8 cellular contexts compared by ENCODE assay signal in genomic region chr21:26686278-26686677, GRCh38.
DNase-seq lines count a peak whose midpoint lies in the region; ATAC-seq lines count a peak whose summit lies in the region.

No MANE protein-coding gene starts in this region.

- no peak overlapping the region for H3K4me3 Mint-ChIP-seq in T-helper 17 cell

- H3K4me1 Mint-ChIP-seq in T-helper 17 cell, result no peaks in the 10 kb centered on the region

- peaks cover 0 to 11% of the 10 kb centered on the region in 2 donors for H3K9me3 Mint-ChIP-seq in activated naive CD4-positive, alpha-beta T cell treated with anti-CD3 and anti-CD28 coated beads, Interleukin-2, amount 50 U/mL, for 72 hours

- H3K27ac Mint-ChIP-seq in activated naive CD4-positive, alpha-beta T cell treated with anti-CD3 and anti-CD28 coated beads, Interleukin-2, amount 50 U/mL, for 72 hours, result no peak overlapping the region
- no peak overlapping the region for H3K27ac Mint-ChIP-seq in T-helper 17 cell

- H3K36me3 Mint-ChIP-seq in activated naive CD4-positive, alpha-beta T cell treated with anti-CD3 and anti-CD28 coated beads, Interleukin-2, amount 50 U/mL, for 72 hours, result peaks cover 0 to 5% of the 10 kb centered on the region in 2 donors
- H3K36me3 Mint-ChIP-seq in T-helper 17 cell (ENCODE audit: low read depth), result no peaks in the 10 kb centered on the region

- no peaks in the 10 kb centered on the region for H3K27me3 Mint-ChIP-seq in T-helper 17 cell

- ATAC-seq in activated naive CD4-positive, alpha-beta T cell treated with anti-CD3 and anti-CD28 coated beads, Interleukin-2, amount 50 U/mL, for 72 hours, result peak; percentile 48 to 60
- ATAC-seq in HG03520 (IDR thresholded peaks at IDR 0.05; ENCODE audit: unreplicated experiment) (peak; percentile 55), T-helper 17 cell (peak; percentile 61), HG02840 (IDR thresholded peaks at IDR 0.05; ENCODE audit: low FRiP score, unreplicated experiment) (no peak), GM21737 (IDR thresholded peaks at IDR 0.05; ENCODE audit: unreplicated experiment) (no peak)

- DNase-seq in activated naive CD4-positive, alpha-beta T cell treated with anti-CD3 and anti-CD28 coated beads, Interleukin-2, amount 50 U/mL, for 72 hours (ENCODE audit: low spot score in 2 of 2), result peak in 1 of 2 donors; percentile 12
- DNase-seq in activated naive CD4-positive, alpha-beta T cell treated with anti-CD3 and anti-CD28 coated beads, Interleukin-2, amount 50 U/mL, for 16 hours, result no peak
- DNase-seq in T-helper 17 cell (no peak), left kidney (ENCODE audit: low read depth, low spot score) (peak; percentile 46), superior temporal gyrus (ENCODE audit: extremely low spot score) (no peak)

- no peaks in the 10 kb centered on the region for H3K9me3 ChIP-seq in T-helper 17 cell (ENCODE audit: control insufficient read depth, low read length, poor library complexity, severe bottlenecking)

Comparison
In these comparisons a context has a peak if more than half of its experiments do, and no peak if none do; other contexts are left out.
1. ATAC-seq: peak in activated naive CD4-positive, alpha-beta T cell treated with anti-CD3 and anti-CD28 coated beads, Interleukin-2, amount 50 U/mL, for 72 hours (2 of 2), HG03520 (single experiment) and T-helper 17 cell (single experiment); none in HG02840 (single experiment) and GM21737 (single experiment).